In the genomic region with DNA sequence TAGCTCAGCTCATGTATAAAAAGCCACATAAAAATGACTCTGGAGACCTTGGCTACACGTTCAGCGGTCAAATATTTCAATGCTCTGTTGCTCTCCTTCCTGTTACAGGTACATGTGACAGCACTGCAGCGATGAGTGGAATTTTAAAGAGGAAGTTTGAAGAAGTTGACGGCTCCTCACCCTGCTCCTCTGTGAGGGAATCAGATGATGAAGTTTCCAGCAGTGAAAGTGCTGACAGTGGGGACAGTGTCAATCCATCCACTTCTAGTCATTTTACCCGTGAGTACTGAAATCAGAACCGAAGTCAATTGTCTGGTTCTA, we compare ENCODE assay signal across 13 cellular contexts.
DNase-seq lines count a peak whose midpoint lies in the region; ATAC-seq and TF ChIP-seq lines count a peak whose summit lies in the region.
"Had no signal": no experiment of that assay in that cellular context is flagged by ENCODE, and none has a peak within 500 bp of the region (broad histone marks: within the 10 kb centered on the region; RNA-seq: fewer than 3 reads in every experiment).

No MANE protein-coding gene starts in this region.

- no peaks in the 10 kb centered on the region for H3K27me3 ChIP-seq in upper lobe of left lung
- H3K27me3 ChIP-seq: testis had no signal

- intact Hi-C loops in Right ventricle myocardium inferior (cut with DNase I): no loop called here

- H3K9me3 ChIP-seq in upper lobe of left lung: no peaks in the 10 kb centered on the region
- H3K9me3 ChIP-seq: testis had no signal

- no peak overlapping the region for H3K4me3 ChIP-seq in upper lobe of left lung
- H3K4me3 ChIP-seq: HAP-1, testis had no signal

- H3K9me3 Mint-ChIP-seq in endothelial cell (ENCODE audit: unreplicated experiment): peaks cover 4% of the 10 kb centered on the region

- H3K4me1 ChIP-seq in upper lobe of left lung: no peaks in the 10 kb centered on the region
- H3K4me1 ChIP-seq: HAP-1, testis had no signal

- no peak overlapping the region for H3K27ac ChIP-seq in upper lobe of left lung
- H3K27ac ChIP-seq: testis had no signal

- H3K4me1 Mint-ChIP-seq in endothelial cell (ENCODE audit: unreplicated experiment): peaks cover 4% of the 10 kb centered on the region

- no peak overlapping the region for H3K4me3 Mint-ChIP-seq in endothelial cell (ENCODE audit: unreplicated experiment)
- H3K4me3 Mint-ChIP-seq: T-cell had no signal

- ATAC-seq in GM18499 (IDR thresholded peaks at IDR 0.05; ENCODE audit: insufficient read depth, unreplicated experiment) (peak; percentile 89), GM21515 (IDR thresholded peaks at IDR 0.05; ENCODE audit: unreplicated experiment) (peak; percentile 96), HG03139 (IDR thresholded peaks at IDR 0.05; ENCODE audit: unreplicated experiment) (peak; percentile 88), Right ventricle myocardium inferior (no peak), upper lobe of left lung (ENCODE audit: low FRiP score in 2 of 2) (no peak)
- ATAC-seq: T-cell had no signal

- no peaks in the 10 kb centered on the region for H3K36me3 ChIP-seq in upper lobe of left lung
- H3K36me3 ChIP-seq: HAP-1 had no signal

- DNase-seq in endothelial cell (ENCODE audit: low spot score) (no peak), Right ventricle myocardium inferior (ENCODE audit: missing footprints) (no peak), NCI-H1694 (lab: John Stamatoyannopoulos, UW) (no peak), upper lobe of left lung (no peak)
- DNase-seq in activated CD4-positive, alpha-beta T cell treated with anti-CD3 and anti-CD28 coated beads, Interleukin-2, amount 50 U/mL, for 48 hours: no peak
- DNase-seq: COR-L47, glutamatergic neuron, T-cell, testis had no signal

- peaks cover 2% of the 10 kb centered on the region for H3K27me3 Mint-ChIP-seq in endothelial cell (ENCODE audit: unreplicated experiment)

- H3K27ac Mint-ChIP-seq in endothelial cell (ENCODE audit: unreplicated experiment): peak overlapping the region; percentile 17
- H3K27ac Mint-ChIP-seq: T-cell had no signal

- peaks cover 16% of the 10 kb centered on the region for H3K36me3 Mint-ChIP-seq in endothelial cell (ENCODE audit: low read depth, unreplicated experiment)
- H3K36me3 Mint-ChIP-seq: T-cell had no signal

- no peak for TF ChIP-seq EP300 in upper lobe of left lung (IDR thresholded peaks at IDR 0.05)

- TF ChIP-seq POLR2A in upper lobe of left lung (IDR thresholded peaks at IDR 0.05): no peak

- TF ChIP-seq CTCF in endothelial cell (IDR thresholded peaks at IDR 0.05; ENCODE audit: unreplicated experiment) (no peak), upper lobe of left lung (IDR thresholded peaks at IDR 0.05) (no peak)

- WGBS in upper lobe of left lung, 2 donors: 55 to 69% methylated on average over 6 of the region's 6 CpGs

Comparison
In these comparisons a context has a peak if more than half of its experiments do, and no peak if none do; other contexts are left out.
1. ATAC-seq: peak in GM18499 (single experiment), GM21515 (single experiment) and HG03139 (single experiment); none in Right ventricle myocardium inferior (single experiment) and upper lobe of left lung (0 of 2).